8 cellular contexts compared by ENCODE assay signal in the genomic region with DNA sequence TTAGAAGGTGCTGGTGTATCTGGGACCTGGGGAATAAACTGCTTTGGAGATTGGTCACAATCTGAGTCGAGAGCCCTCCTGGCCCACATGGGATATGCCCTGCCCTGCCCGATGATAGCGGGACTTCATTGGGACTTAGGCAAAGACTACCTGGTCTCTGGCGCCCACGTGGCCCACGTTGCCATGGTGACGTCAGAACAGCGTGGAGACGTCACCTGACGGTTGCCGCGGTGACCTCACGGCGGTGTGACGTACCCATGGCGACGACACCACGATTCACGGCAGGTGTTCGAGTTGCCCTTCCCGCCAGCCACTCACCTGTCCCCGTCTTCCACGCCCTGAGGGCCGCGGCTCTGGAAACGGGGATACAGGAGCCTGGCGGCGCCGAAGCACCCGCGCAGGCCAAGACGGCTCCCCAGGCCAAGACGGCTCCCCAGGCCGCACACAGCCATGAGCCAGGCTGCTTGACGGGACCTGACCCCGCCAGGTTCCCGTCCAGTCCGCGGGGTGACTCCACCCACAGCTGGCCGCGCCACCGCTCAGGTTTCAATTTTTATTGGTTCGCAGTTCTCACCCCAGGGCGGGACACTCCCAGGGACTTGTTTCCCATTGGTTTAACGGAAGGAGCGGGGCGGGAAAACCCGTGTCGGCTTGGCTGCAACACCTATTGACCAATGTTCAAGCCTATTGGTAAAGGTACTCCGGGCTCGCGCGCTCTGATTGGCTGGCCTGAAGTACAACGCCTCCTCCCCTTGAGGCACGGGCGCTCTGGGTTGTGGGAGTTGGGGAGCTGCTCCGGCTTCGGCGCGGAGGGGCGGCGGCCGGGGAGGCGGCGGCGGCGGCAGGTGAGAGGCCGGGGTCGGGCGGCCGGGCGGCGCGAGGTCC. TPM values are rescaled to one million over a fixed set of nuclear protein-coding genes. Genes with fewer than 3 reads are reported as not detected.
DNase-seq lines count a peak whose midpoint lies in the region; ATAC-seq, FAIRE-seq and TF ChIP-seq lines count a peak whose summit lies in the region.

A gene (minus strand): TSS at position 476 of the 885 bp plus-strand sequence. CDS start 24 bp downstream, at position 452.
A gene (plus strand): TSS at position 766 of the 885 bp plus-strand sequence. CDS start 1,029 bp downstream, outside the sequence.

- DNase-seq in NCI-H2107 treated with DMSO at 0.1 percent for 48 hours (lab: John Stamatoyannopoulos, UW; ENCODE audit: unreplicated experiment) = peak; percentile 99
- DNase-seq in body of pancreas = peak; percentile 99 to 100 (median 100)
- peak; percentile 99 for DNase-seq in iPS DF 19.7 (ENCODE audit: low read depth, low spot score)
- peak; percentile 99 for DNase-seq in sciatic nerve (ENCODE audit: low spot score)

- H3K4me3 ChIP-seq in body of pancreas = peak within 1 kb of the TSS; percentile 28 to 46

- ATAC-seq in GM18520 (IDR thresholded peaks at IDR 0.05; ENCODE audit: unreplicated experiment) = peak; percentile 93
- peak; percentile 90 for ATAC-seq in HG03064 (IDR thresholded peaks at IDR 0.05; ENCODE audit: low read depth, unreplicated experiment)
- ATAC-seq in body of pancreas = peak; percentile 99
- ATAC-seq in sciatic nerve = peak; percentile 99

- TF ChIP-seq CTCF in 22Rv1 (IDR thresholded peaks at IDR 0.05) = no peak
- peak in 3 of 7 experiments; percentile 13 to 22 (median 16) for TF ChIP-seq CTCF in body of pancreas (IDR thresholded peaks at IDR 0.05)

- intact Hi-C loops in body of pancreas (cut with DNase I) = loop anchor here (10.0 kb wide), 1 partner anchor 282 kb away; no protein-coding TSS in a partner anchor
- intact Hi-C loops in sciatic nerve (cut with DNase I) = no loop called here

- peak; percentile 87 for FAIRE-seq in TTC549 (lab: Jason Lieb, UNC)

- H3K36me3 ChIP-seq in body of pancreas (replicated peaks in 1 of 2; ENCODE audit: insufficient read depth in 1 of 2, low read depth in 2 of 2) = peaks cover 0 to 3% of the 10 kb centered on the region in 2 donors

- TF ChIP-seq POLR2A in body of pancreas (IDR thresholded peaks at IDR 0.05) = peak; percentile 12 to 88 (median 85)

- H3K27ac ChIP-seq in 22Rv1 = peak within 1 kb of the TSS; percentile 85
- H3K27ac ChIP-seq in body of pancreas = peak within 1 kb of the TSS; percentile 79 to 92 (median 91)

- peaks cover 31% of the 10 kb centered on the region for H3K4me1 ChIP-seq in body of pancreas

- WGBS in body of pancreas, 2 donors = 0 to 13% methylated on average over 3 to 71 of the region's 74 CpGs

- H3K9me3 ChIP-seq in body of pancreas = no peaks in the 10 kb centered on the region

- no peaks in the 10 kb centered on the region for H3K27me3 ChIP-seq in body of pancreas

RNA-seq across cellular contexts. Expression of the first gene that starts in this region (rescaled TPM):
- total RNA-seq in body of pancreas (10 to 100 TPM; 12.5 to 29.7 TPM), sciatic nerve (41.7 TPM)

RNA-seq across cellular contexts. Expression of the second gene that starts in this region (rescaled TPM):
- total RNA-seq in body of pancreas = 10 to 100 TPM in 1 of 2 donors, 1 to 10 TPM in 1; 8.6 to 12.2 TPM
- 24.4 TPM for total RNA-seq in sciatic nerve

Comparison
In these comparisons a context has a peak if more than half of its experiments do, and no peak if none do; other contexts are left out.
1. Peak in every context shown above with its lines: DNase-seq, ATAC-seq, H3K4me3 ChIP-seq and H3K27ac ChIP-seq.